22 cellular contexts compared by ENCODE assay signal in genomic region chr13:67355791-67356190, GRCh38.
"Had no signal": no experiment of that assay in that cellular context is flagged by ENCODE, and none has a peak within 500 bp of the region (broad histone marks: within the 10 kb centered on the region; RNA-seq: fewer than 3 reads in every experiment).

No MANE protein-coding gene starts in this region.

- H3K4me3 ChIP-seq: breast epithelium, coronary artery, left lung, pancreas, right lobe of liver, spleen, thoracic aorta, upper lobe of right lung had no signal

- H3K27me3 ChIP-seq: breast epithelium, left lung, pancreas, right lobe of liver, spleen, upper lobe of right lung had no signal

- H3K4me3 Mint-ChIP-seq: activated CD4-positive, alpha-beta T cell treated with anti-CD3 and anti-CD28 coated beads, Interleukin-2, amount 10 ng/mL, durations not matched to agents 24 days and 14 days; activated CD8-positive, alpha-beta T cell treated with anti-CD3 and anti-CD28 coated beads, Interleukin-2, amount 10 ng/mL, durations not matched to agents 7 days and 5 days; activated naive CD4-positive, alpha-beta T cell treated with anti-CD3 and anti-CD28 coated beads, Interleukin-2, amount 10 ng/mL, durations not matched to agents 7 days and 5 days; activated T-cell treated with anti-CD3 and anti-CD28 coated beads, Interleukin-2, amount 50 U/mL, for 4 hours; stimulated activated memory B cell treated with anti-CD40 and anti-IgM and Interleukin-4, amounts not matched to agents 10 μg/mL and 1 μg/mL and 100 μg/mL, for 72 hours; T-cell had no signal

- H3K4me1 ChIP-seq: breast epithelium, left lung, pancreas, right lobe of liver, spleen, upper lobe of right lung had no signal

- ATAC-seq: activated CD8-positive, alpha-beta T cell treated with anti-CD3 and anti-CD28 coated beads, Interleukin-2, amount 10 ng/mL, durations not matched to agents 7 days and 5 days; activated T-cell treated with anti-CD3 and anti-CD28 coated beads, Interleukin-2, amount 50 U/mL, for 4 hours; left lung; pancreas; right lobe of liver; stimulated activated memory B cell treated with anti-CD40 and anti-IgM and Interleukin-4, amounts not matched to agents 10 μg/mL and 1 μg/mL and 100 μg/mL, for 72 hours; T-cell; upper lobe of right lung had no signal

- H3K9me3 ChIP-seq: left lung, pancreas, right lobe of liver, thoracic aorta, upper lobe of right lung had no signal

- DNase-seq: activated CD4-positive, alpha-beta T cell treated with anti-CD3 and anti-CD28 coated beads, Interleukin-2, amount 10 ng/mL, durations not matched to agents 24 days and 14 days; activated CD8-positive, alpha-beta T cell treated with anti-CD3 and anti-CD28 coated beads, Interleukin-2, amount 10 ng/mL, durations not matched to agents 7 days and 5 days; activated effector memory CD4-positive, alpha-beta T cell treated with Interleukin-2 at 50 U/mL for 16 hours; activated naive CD4-positive, alpha-beta T cell treated with anti-CD3 and anti-CD28 coated beads, Interleukin-2, amount 10 ng/mL, durations not matched to agents 7 days and 5 days; activated T-cell treated with anti-CD3 and anti-CD28 coated beads, Interleukin-2, amount 50 U/mL, for 4 hours; aorta; erythroblast; foreskin melanocyte; left lung; mammary epithelial cell; midbrain; pancreas; right lobe of liver; spleen; stimulated activated CD4-positive, alpha-beta T cell treated with anti-CD3 and anti-CD28 coated beads, Interleukin-4, amount 100 ng/mL, for 4 hours; T-cell; T-helper 9 cell; upper lobe of right lung had no signal

- H3K36me3 ChIP-seq: breast epithelium, left lung, pancreas, right lobe of liver, spleen, thoracic aorta, upper lobe of right lung had no signal

- H3K9me3 Mint-ChIP-seq: activated CD4-positive, alpha-beta T cell treated with anti-CD3 and anti-CD28 coated beads, Interleukin-2, amount 10 ng/mL, durations not matched to agents 24 days and 14 days; activated naive CD4-positive, alpha-beta T cell treated with anti-CD3 and anti-CD28 coated beads, Interleukin-2, amount 10 ng/mL, durations not matched to agents 7 days and 5 days; activated T-cell treated with anti-CD3 and anti-CD28 coated beads, Interleukin-2, amount 50 U/mL, for 4 hours; stimulated activated memory B cell treated with anti-CD40 and anti-IgM and Interleukin-4, amounts not matched to agents 10 μg/mL and 1 μg/mL and 100 μg/mL, for 72 hours had no signal

- H3K27ac ChIP-seq: breast epithelium, coronary artery, left lung, pancreas, right lobe of liver, spleen, thoracic aorta, upper lobe of right lung had no signal

- H3K27me3 Mint-ChIP-seq: activated CD4-positive, alpha-beta T cell treated with anti-CD3 and anti-CD28 coated beads, Interleukin-2, amount 10 ng/mL, durations not matched to agents 24 days and 14 days; activated naive CD4-positive, alpha-beta T cell treated with anti-CD3 and anti-CD28 coated beads, Interleukin-2, amount 10 ng/mL, durations not matched to agents 7 days and 5 days; stimulated activated memory B cell treated with anti-CD40 and anti-IgM and Interleukin-4, amounts not matched to agents 10 μg/mL and 1 μg/mL and 100 μg/mL, for 72 hours; T-cell had no signal

- H3K27ac Mint-ChIP-seq: activated CD4-positive, alpha-beta T cell treated with anti-CD3 and anti-CD28 coated beads, Interleukin-2, amount 10 ng/mL, durations not matched to agents 24 days and 14 days; activated CD8-positive, alpha-beta T cell treated with anti-CD3 and anti-CD28 coated beads, Interleukin-2, amount 10 ng/mL, durations not matched to agents 7 days and 5 days; activated naive CD4-positive, alpha-beta T cell treated with anti-CD3 and anti-CD28 coated beads, Interleukin-2, amount 10 ng/mL, durations not matched to agents 7 days and 5 days; stimulated activated memory B cell treated with anti-CD40 and anti-IgM and Interleukin-4, amounts not matched to agents 10 μg/mL and 1 μg/mL and 100 μg/mL, for 72 hours; T-cell had no signal

- H3K36me3 Mint-ChIP-seq: activated naive CD4-positive, alpha-beta T cell treated with anti-CD3 and anti-CD28 coated beads, Interleukin-2, amount 10 ng/mL, durations not matched to agents 7 days and 5 days; stimulated activated memory B cell treated with anti-CD40 and anti-IgM and Interleukin-4, amounts not matched to agents 10 μg/mL and 1 μg/mL and 100 μg/mL, for 72 hours; T-cell had no signal

- H3K4me1 Mint-ChIP-seq: activated CD4-positive, alpha-beta T cell treated with anti-CD3 and anti-CD28 coated beads, Interleukin-2, amount 10 ng/mL, durations not matched to agents 24 days and 14 days; activated naive CD4-positive, alpha-beta T cell treated with anti-CD3 and anti-CD28 coated beads, Interleukin-2, amount 10 ng/mL, durations not matched to agents 7 days and 5 days; stimulated activated memory B cell treated with anti-CD40 and anti-IgM and Interleukin-4, amounts not matched to agents 10 μg/mL and 1 μg/mL and 100 μg/mL, for 72 hours; T-cell had no signal
